In the genomic region with DNA sequence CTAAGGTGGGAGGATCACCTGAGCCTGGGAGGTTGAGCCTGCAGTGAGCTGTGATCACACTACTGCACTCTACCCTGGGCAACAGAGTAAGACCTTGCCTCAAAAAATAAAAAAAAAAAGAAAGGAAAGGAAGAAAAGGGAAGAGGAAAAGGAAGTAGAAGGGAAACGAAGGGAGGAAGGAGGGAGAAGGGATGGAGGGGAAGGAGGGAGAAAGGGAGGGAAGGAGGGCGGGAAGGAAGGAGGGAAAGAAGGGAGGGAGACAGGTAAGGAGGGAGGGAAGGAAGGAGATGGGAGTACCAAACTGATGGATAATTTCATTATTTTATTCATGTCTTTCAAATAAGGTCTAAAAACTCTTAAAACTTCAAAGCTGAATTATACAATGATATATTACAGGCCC, we compare ENCODE assay signal across 23 cellular contexts.
"Had no signal": no experiment of that assay in that cellular context is flagged by ENCODE, and none has a peak within 500 bp of the region (broad histone marks: within the 10 kb centered on the region; RNA-seq: fewer than 3 reads in every experiment).

No MANE protein-coding gene starts in this region.

- DNase-seq: cortex of kidney; mesenchymal stem cell; mucosa of descending colon; naive B cell; nephron progenitor cell; nucleus accumbens; ovary; posterior cingulate gyrus; psoas muscle; right cardiac atrium; spleen; stimulated activated CD4-positive, alpha-beta T cell treated with anti-CD3 and anti-CD28 coated beads, Interleukin-4, amount 100 ng/mL, for 4 hours; stimulated activated naive CD4-positive, alpha-beta T cell treated with Interleukin-2 at 50 U/mL for 16 hours; stomach; thyroid gland; trophoblast cell had no signal

- H3K27ac Mint-ChIP-seq: mesothelial cell of epicardium had no signal

- H3K9me3 ChIP-seq: mucosa of descending colon, ovary, psoas muscle, spleen, stomach, thyroid gland, vagina had no signal

- FAIRE-seq: frontal cortex, keratinocyte had no signal

- H3K27me3 ChIP-seq: ovary, spleen, stomach, thyroid gland, vagina had no signal

- H3K4me3 ChIP-seq: lung, mucosa of descending colon, ovary, psoas muscle, skin epidermis, spleen, stomach, thyroid gland, vagina had no signal

- H3K4me1 Mint-ChIP-seq: mesothelial cell of epicardium had no signal

- H3K9me3 Mint-ChIP-seq: mesothelial cell of epicardium, naive B cell, nephron progenitor cell had no signal

- H3K36me3 ChIP-seq: ovary had no signal

- H3K4me3 Mint-ChIP-seq: mesothelial cell of epicardium, naive B cell, nephron progenitor cell had no signal

- H3K27ac ChIP-seq: ovary, psoas muscle, skin epidermis, spleen, stomach, thyroid gland, vagina had no signal

- ATAC-seq: left lobe of liver, mucosa of descending colon, psoas muscle, right cardiac atrium had no signal
